Comparison of ENCODE assay signal across 9 cellular contexts in the genomic region with DNA sequence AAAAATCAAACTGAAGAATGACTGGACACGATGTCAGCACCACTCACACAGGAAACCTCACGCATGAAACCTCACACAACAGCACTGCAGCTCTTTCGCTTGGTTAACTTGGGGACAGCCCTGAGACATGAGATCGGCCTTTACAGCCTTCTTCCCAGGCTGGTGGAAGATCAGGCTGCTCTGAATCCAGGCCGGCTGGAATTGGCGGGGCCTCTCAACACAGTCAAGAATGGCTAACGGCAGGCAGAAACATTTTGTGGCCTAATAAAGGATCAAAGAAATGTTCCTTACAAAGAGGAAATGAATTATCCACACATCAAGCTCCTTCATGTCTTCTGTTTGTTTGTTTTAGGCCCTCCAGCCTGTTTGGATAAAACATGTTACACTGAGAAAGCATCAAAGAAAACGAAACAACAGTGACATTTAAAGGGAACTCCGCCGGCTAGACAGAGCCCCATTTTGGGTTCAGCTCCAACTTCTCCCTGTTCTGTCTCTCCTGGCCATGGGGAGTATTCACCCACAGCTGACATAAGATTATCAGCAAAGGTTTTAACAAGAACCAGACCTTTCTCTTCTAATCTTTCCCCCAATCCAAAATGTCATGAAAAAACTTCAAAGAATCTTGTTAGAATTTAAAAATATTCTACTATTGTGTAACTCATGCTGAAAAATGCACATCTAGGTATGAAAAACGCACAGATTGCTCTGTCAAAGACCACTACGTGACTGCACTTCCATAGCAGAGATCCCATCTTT.
DNase-seq lines count a peak whose midpoint lies in the region; TF ChIP-seq lines count a peak whose summit lies in the region.
"Had no signal": no experiment of that assay in that cellular context is flagged by ENCODE, and none has a peak within 500 bp of the region (broad histone marks: within the 10 kb centered on the region; RNA-seq: fewer than 3 reads in every experiment).

No MANE protein-coding gene starts in this region.

- 88% methylated on average over 12 of the region's 12 CpGs for WGBS in mammary epithelial cell (ENCODE audit: low coverage, missing lambda C conversion rate)
- 49% methylated on average over 12 of the region's 12 CpGs for WGBS in hepatocyte (ENCODE audit: low lambda C conversion rate, missing lambda C conversion rate)
- 42% methylated on average over 12 of the region's 12 CpGs for WGBS in suprapubic skin

- dilution Hi-C loops in mammary epithelial cell (cut with HindIII; ENCODE audit: low sequenced_read_pairs), result no loop called here

- H3K9me2 ChIP-seq in hepatocyte (replicated peaks; ENCODE audit: insufficient read depth), result no peaks in the 10 kb centered on the region

- intact Hi-C loops in mammary epithelial cell (cut with micrococcal nuclease), result no loop called here

- CTCF ChIA-PET in mammary epithelial cell (lab: Charles Lee; ENCODE audit: low non-redundant PET), result no interaction called here

- TF ChIP-seq EP300 in suprapubic skin (IDR thresholded peaks at IDR 0.05), result no peak

- TF ChIP-seq CTCF in mammary epithelial cell (conservative IDR thresholded peaks at IDR 0.05 in 1 of 2, IDR thresholded peaks at IDR 0.05 in 1 of 2; ENCODE audit: extremely low read depth in 1 of 2, insufficient read depth in 1 of 2, low read depth in 1 of 2, low read length in 2 of 2) (no peak), hepatocyte (IDR thresholded peaks at IDR 0.05; ENCODE audit: poor library complexity) (no peak), suprapubic skin (IDR thresholded peaks at IDR 0.05) (no peak)

- H2AFZ ChIP-seq in mammary epithelial cell (ENCODE audit: low read depth, low read length), result no peak overlapping the region
- H2AFZ ChIP-seq in hepatocyte, result no peak overlapping the region

- no TSS peak for BruUV-seq in mammary epithelial cell (replicated peaks; lab: Mats Ljungman, UMichigan)

- no peaks in the 10 kb centered on the region for H3K9me3 ChIP-seq in mammary epithelial cell (replicated peaks; ENCODE audit: insufficient read depth, low read length)
- H3K9me3 ChIP-seq in hepatocyte (ENCODE audit: low read depth), result no peaks in the 10 kb centered on the region
- H3K9me3 ChIP-seq in suprapubic skin, result no peaks in the 10 kb centered on the region

- in situ Hi-C loops in mammary epithelial cell (cut with MboI; ENCODE audit: low sequenced_read_pairs in 2 of 2), result no loop called here

- H3K27ac ChIP-seq in mammary epithelial cell (ENCODE audit: insufficient read depth, low read depth, low read length), result no peak overlapping the region
- H3K27ac ChIP-seq in hepatocyte, result peak overlapping the region; percentile 85
- H3K27ac ChIP-seq in suprapubic skin, result peak overlapping the region; percentile 82

- no peak overlapping the region for H3K9ac ChIP-seq in mammary epithelial cell (ENCODE audit: insufficient read depth, low read length)

- no peaks in the 10 kb centered on the region for H4K20me1 ChIP-seq in mammary epithelial cell (ENCODE audit: insufficient read depth, low read length)
- H4K20me1 ChIP-seq in hepatocyte (ENCODE audit: insufficient read depth, poor library complexity, severe bottlenecking), result no peaks in the 10 kb centered on the region

- H3K4me3 ChIP-seq in mammary epithelial cell (replicated peaks in 1 of 3; ENCODE audit: insufficient read depth in 1 of 3, low read depth in 2 of 3, low read length in 3 of 3), result no peak overlapping the region
- no peak overlapping the region for H3K4me3 ChIP-seq in hepatocyte
- no peak overlapping the region for H3K4me3 ChIP-seq in suprapubic skin

- H3K4me1 ChIP-seq in mammary epithelial cell (ENCODE audit: insufficient read depth, low read length) (no peaks in the 10 kb centered on the region), hepatocyte (ENCODE audit: insufficient read depth) (peaks cover 22% of the 10 kb centered on the region), suprapubic skin (peaks cover 28% of the 10 kb centered on the region)

- H3K27me3 ChIP-seq in mammary epithelial cell (ENCODE audit: insufficient read depth, low read length) (no peaks in the 10 kb centered on the region), hepatocyte (no peaks in the 10 kb centered on the region), suprapubic skin (no peaks in the 10 kb centered on the region)

- H3K4me2 ChIP-seq in mammary epithelial cell (ENCODE audit: insufficient read depth, low read depth, low read length), result no peak overlapping the region
- H3K4me2 ChIP-seq in hepatocyte, result peak overlapping the region; percentile 58

- TF ChIP-seq POLR2A in suprapubic skin (IDR thresholded peaks at IDR 0.05), result no peak

- H3K36me3 ChIP-seq in mammary epithelial cell (ENCODE audit: insufficient read depth, low read length) (no peaks in the 10 kb centered on the region), hepatocyte (replicated peaks; ENCODE audit: insufficient read depth, low read depth) (no peaks in the 10 kb centered on the region), suprapubic skin (no peaks in the 10 kb centered on the region)

- peak; percentile 20 for DNase-seq in activated CD4-positive, alpha-beta T cell treated with anti-CD3 and anti-CD28 coated beads for 48 hours
- no peak for DNase-seq in activated CD4-positive, alpha-beta T cell treated with anti-CD3 and anti-CD28 coated beads, Interleukin-2, amount 50 U/mL, for 1 hour
- DNase-seq in mammary epithelial cell, result peak; percentile 21
- DNase-seq in hepatocyte (ENCODE audit: low spot score), result no peak
- no peak for DNase-seq in suprapubic skin (ENCODE audit: low spot score in 2 of 2)
- DNase-seq in Ammon's horn (ENCODE audit: low spot score), result no peak
- DNase-seq in NCI-H1694 (lab: John Stamatoyannopoulos, UW), result no peak
- DNase-seq in NCI-H345 (lab: John Stamatoyannopoulos, UW), result no peak
- DNase-seq: NCI-H1930 had no signal

- no peaks in the 10 kb centered on the region for H3K79me2 ChIP-seq in mammary epithelial cell (ENCODE audit: insufficient read depth, low read length)
- H3K79me2 ChIP-seq in hepatocyte, result peaks cover 47% of the 10 kb centered on the region

Comparison
In these comparisons a context has a peak if more than half of its experiments do, and no peak if none do; other contexts are left out.
1. DNase-seq: peak in activated CD4-positive, alpha-beta T cell treated with anti-CD3 and anti-CD28 coated beads for 48 hours (single experiment) and mammary epithelial cell (single experiment); none in activated CD4-positive, alpha-beta T cell treated with anti-CD3 and anti-CD28 coated beads, Interleukin-2, amount 50 U/mL, for 1 hour (single experiment), hepatocyte (single experiment), suprapubic skin (0 of 2), Ammon's horn (single experiment), NCI-H1694 (single experiment) and NCI-H345 (single experiment).